10 cellular contexts compared by ENCODE assay signal in genomic region chr11:70842256-70842655, GRCh38.
"Had no signal": no experiment of that assay in that cellular context is flagged by ENCODE, and none has a peak within 500 bp of the region (broad histone marks: within the 10 kb centered on the region; RNA-seq: fewer than 3 reads in every experiment).

No MANE protein-coding gene starts in this region.

- H3K4me3 Mint-ChIP-seq: GM23338, H9, HFFc6 had no signal

- H3K4me1 ChIP-seq: HAP-1 had no signal

- H2AFZ ChIP-seq: GM23248, GM23338 had no signal

- H3K9ac ChIP-seq: GM23248 had no signal

- DNase-seq: GM23248, GOT3, H7, H9, HCEC 1CT, HFFc6 had no signal

- H3K27ac Mint-ChIP-seq: GM23338, HFFc6 had no signal

- H3K36me3 ChIP-seq: HAP-1 had no signal

- FAIRE-seq: H54 had no signal

- H3K4me2 ChIP-seq: GM23338 had no signal

- ATAC-seq: GM23338, HCT116 had no signal

- H3K27ac ChIP-seq: GM23248 had no signal

- H3K9me3 ChIP-seq: HAP-1 had no signal

- H3K4me3 ChIP-seq: GM23248, GM23338, HAP-1 had no signal
